In genomic region chr3:156760333-156760732, GRCh38 we compare ENCODE assay signal across 1 cellular context.
TF ChIP-seq lines count a peak whose summit lies in the region.

No MANE protein-coding gene starts in this region.

TF ChIP-seq in K562, 482 proteins besides CTCF, POLR2A, EP300 and RAD21 (continued from another document and continues in another):
- no peak for TF ChIP-seq RFX7 (CRISPR knock-in tag; IDR thresholded peaks at IDR 0.05)
- TF ChIP-seq RBBP5 (IDR thresholded peaks at IDR 0.05; ENCODE audit: borderline replicate concordance, insufficient read depth, low read length, poor library complexity, severe bottlenecking): no peak
- no peak for TF ChIP-seq KDM5B (IDR thresholded peaks at IDR 0.05; ENCODE audit: insufficient replicate concordance, low read depth, low read length)
- TF ChIP-seq BACH1 (tag; IDR thresholded peaks at IDR 0.05): no peak
- 0 out of 2 replicates have a peak, but pooled peaks have one; percentile 13 for TF ChIP-seq CEBPB (tag; IDR thresholded peaks at IDR 0.05)
- TF ChIP-seq ZBTB40 (IDR thresholded peaks at IDR 0.05): no peak
- no peak for TF ChIP-seq ZBTB40 (CRISPR knock-in tag; IDR thresholded peaks at IDR 0.05)
- TF ChIP-seq MAFG (tag; conservative IDR thresholded peaks at IDR 0.05): no peak
- peak; percentile 19; the same call in 1 of the 2 replicates for TF ChIP-seq TAL1 (IDR thresholded peaks at IDR 0.05)
- no peak for TF ChIP-seq SMAD3 (CRISPR knock-in tag; conservative IDR thresholded peaks at IDR 0.05)
- no peak for TF ChIP-seq GABPA (tag; conservative IDR thresholded peaks at IDR 0.05; ENCODE audit: low read depth)
- peak; percentile 74 for TF ChIP-seq CBFA2T3 (IDR thresholded peaks at IDR 0.05)
- no peak for TF ChIP-seq MCM2 (IDR thresholded peaks at IDR 0.05; ENCODE audit: low read depth)
- TF ChIP-seq COPS2 (conservative IDR thresholded peaks at IDR 0.05): no peak
- no peak for TF ChIP-seq XRCC3 (IDR thresholded peaks at IDR 0.05)
- TF ChIP-seq NELFE (IDR thresholded peaks at IDR 0.05; ENCODE audit: insufficient read depth, insufficient read length): no peak
- TF ChIP-seq, protein P1, sequence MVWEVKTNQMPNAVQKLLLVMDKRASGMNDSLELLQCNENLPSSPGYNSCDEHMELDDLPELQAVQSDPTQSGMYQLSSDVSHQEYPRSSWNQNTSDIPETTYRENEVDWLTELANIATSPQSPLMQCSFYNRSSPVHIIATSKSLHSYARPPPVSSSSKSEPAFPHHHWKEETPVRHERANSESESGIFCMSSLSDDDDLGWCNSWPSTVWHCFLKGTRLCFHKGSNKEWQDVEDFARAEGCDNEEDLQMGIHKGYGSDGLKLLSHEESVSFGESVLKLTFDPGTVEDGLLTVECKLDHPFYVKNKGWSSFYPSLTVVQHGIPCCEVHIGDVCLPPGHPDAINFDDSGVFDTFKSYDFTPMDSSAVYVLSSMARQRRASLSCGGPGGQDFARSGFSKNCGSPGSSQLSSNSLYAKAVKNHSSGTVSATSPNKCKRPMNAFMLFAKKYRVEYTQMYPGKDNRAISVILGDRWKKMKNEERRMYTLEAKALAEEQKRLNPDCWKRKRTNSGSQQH (CRISPR knock-in tag; IDR thresholded peaks at IDR 0.05): no peak
- no peak for TF ChIP-seq POLR2AphosphoS5 (IDR thresholded peaks at IDR 0.05; ENCODE audit: control insufficient read depth, insufficient read depth, low read depth, low read length)
- TF ChIP-seq REST (CRISPR knock-in tag; IDR thresholded peaks at IDR 0.05; ENCODE audit: low read depth): no peak
- TF ChIP-seq ZNF232 (CRISPR knock-in tag; IDR thresholded peaks at IDR 0.05): no peak
- TF ChIP-seq ZNF695 (CRISPR knock-in tag; IDR thresholded peaks at IDR 0.05): no peak
- TF ChIP-seq ZC3H4 (CRISPR knock-in tag; IDR thresholded peaks at IDR 0.05; ENCODE audit: borderline replicate concordance): no peak
- no peak for TF ChIP-seq ZNF444 (CRISPR knock-in tag; IDR thresholded peaks at IDR 0.05)
- TF ChIP-seq FOXP1 (CRISPR knock-in tag; IDR thresholded peaks at IDR 0.05): no peak
- no peak for TF ChIP-seq ADNP (tag; IDR thresholded peaks at IDR 0.05)
- TF ChIP-seq SP1 (CRISPR knock-in tag; IDR thresholded peaks at IDR 0.05): no peak
- TF ChIP-seq HMBOX1 (IDR thresholded peaks at IDR 0.05): peak; percentile 43; the same call in 1 of the 2 replicates
- no peak for TF ChIP-seq MCM7 (IDR thresholded peaks at IDR 0.05)
- TF ChIP-seq GATA2 (CRISPR knock-in tag; IDR thresholded peaks at IDR 0.05): no peak
- no peak for TF ChIP-seq RAD51 (IDR thresholded peaks at IDR 0.05; ENCODE audit: borderline replicate concordance, low read depth)
- TF ChIP-seq BCL6 (CRISPR knock-in tag; IDR thresholded peaks at IDR 0.05): no peak
- no peak for TF ChIP-seq FOSL1 (tag; conservative IDR thresholded peaks at IDR 0.05)
- TF ChIP-seq ZNF184 (CRISPR knock-in tag; IDR thresholded peaks at IDR 0.05): no peak
- TF ChIP-seq ESRRA (IDR thresholded peaks at IDR 0.05; ENCODE audit: borderline replicate concordance, low read depth): no peak
- TF ChIP-seq, protein P2, sequence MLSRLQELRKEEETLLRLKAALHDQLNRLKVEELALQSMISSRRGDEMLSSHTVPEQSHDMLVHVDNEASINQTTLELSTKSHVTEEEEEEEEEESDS (CRISPR knock-in tag; IDR thresholded peaks at IDR 0.05): no peak
- TF ChIP-seq SPI1 (IDR thresholded peaks at IDR 0.05; ENCODE audit: borderline replicate concordance, low read depth, low read length): no peak
- TF ChIP-seq E2F3 (CRISPR knock-in tag; IDR thresholded peaks at IDR 0.05): no peak
- peak; percentile 10 for TF ChIP-seq RBM25 (IDR thresholded peaks at IDR 0.05; ENCODE audit: low read depth, low read length, severe bottlenecking)
- TF ChIP-seq ZFP36 (IDR thresholded peaks at IDR 0.05; ENCODE audit: low read depth, low read length, partially characterized antibody): peak; percentile 47
- no peak for TF ChIP-seq ZNF133 (CRISPR knock-in tag; IDR thresholded peaks at IDR 0.05)
- no peak for TF ChIP-seq ZNF277 (CRISPR knock-in tag; IDR thresholded peaks at IDR 0.05; ENCODE audit: borderline replicate concordance)
